Comparison of ENCODE assay signal across 1 cellular context in the genomic region with DNA sequence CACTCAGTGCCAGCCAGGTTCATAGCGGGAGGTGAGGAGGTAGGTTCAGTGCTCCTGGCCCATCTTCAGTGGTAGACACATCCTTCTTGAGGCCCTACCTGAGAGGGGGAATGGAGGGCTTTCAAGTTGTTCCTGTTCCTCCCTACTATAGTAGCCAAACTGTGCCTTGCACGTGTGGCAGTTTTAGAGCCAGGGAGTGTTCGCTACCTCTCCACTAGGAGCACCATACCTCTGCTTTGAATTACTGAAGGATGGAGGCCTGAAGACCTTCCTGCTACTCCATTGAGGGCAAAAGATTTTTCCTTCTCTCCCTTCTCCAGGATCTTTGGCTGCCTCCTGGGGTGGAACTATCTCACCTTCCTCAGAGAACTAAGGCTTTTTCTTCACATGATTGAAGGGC.
TF ChIP-seq lines count a peak whose summit lies in the region.

No MANE protein-coding gene starts in this region.

TF ChIP-seq in K562, 482 proteins besides CTCF, POLR2A, EP300 and RAD21:
- TF ChIP-seq ZNF644 (tag; IDR thresholded peaks at IDR 0.05; ENCODE audit: low read depth) (no peak), ZSCAN32 (CRISPR knock-in tag; IDR thresholded peaks at IDR 0.05) (no peak), CHD1 (IDR thresholded peaks at IDR 0.05; ENCODE audit: low read length) (no peak), HDAC6 (IDR thresholded peaks at IDR 0.05; ENCODE audit: low read depth, low read length) (no peak), HIVEP1 (CRISPR knock-in tag; IDR thresholded peaks at IDR 0.05) (no peak), SRSF3 (IDR thresholded peaks at IDR 0.05; ENCODE audit: insufficient read depth, low read length) (no peak), MEIS2 (IDR thresholded peaks at IDR 0.05; ENCODE audit: partially characterized antibody) (no peak), ARNT (IDR thresholded peaks at IDR 0.05) (no peak), MBD2 (IDR thresholded peaks at IDR 0.05; ENCODE audit: borderline replicate concordance, low read depth) (no peak), KDM4B (IDR thresholded peaks at IDR 0.05; ENCODE audit: borderline replicate concordance in 2 of 2, low read depth in 1 of 2) (no peak), ZNF146 (CRISPR knock-in tag; IDR thresholded peaks at IDR 0.05; ENCODE audit: unreplicated experiment) (no peak), POLR2AphosphoS5 (IDR thresholded peaks at IDR 0.05; ENCODE audit: control insufficient read depth, insufficient read depth, low read depth, low read length) (no peak), TCF7L2 (IDR thresholded peaks at IDR 0.05; ENCODE audit: low read depth, low read length) (no peak)
- TF ChIP-seq, protein P1, sequence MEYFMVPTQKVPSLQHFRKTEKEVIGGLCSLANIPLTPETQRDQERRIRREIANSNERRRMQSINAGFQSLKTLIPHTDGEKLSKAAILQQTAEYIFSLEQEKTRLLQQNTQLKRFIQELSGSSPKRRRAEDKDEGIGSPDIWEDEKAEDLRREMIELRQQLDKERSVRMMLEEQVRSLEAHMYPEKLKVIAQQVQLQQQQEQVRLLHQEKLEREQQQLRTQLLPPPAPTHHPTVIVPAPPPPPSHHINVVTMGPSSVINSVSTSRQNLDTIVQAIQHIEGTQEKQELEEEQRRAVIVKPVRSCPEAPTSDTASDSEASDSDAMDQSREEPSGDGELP (CRISPR knock-in tag; IDR thresholded peaks at IDR 0.05; ENCODE audit: borderline replicate concordance), result no peak
- TF ChIP-seq, protein P2, sequence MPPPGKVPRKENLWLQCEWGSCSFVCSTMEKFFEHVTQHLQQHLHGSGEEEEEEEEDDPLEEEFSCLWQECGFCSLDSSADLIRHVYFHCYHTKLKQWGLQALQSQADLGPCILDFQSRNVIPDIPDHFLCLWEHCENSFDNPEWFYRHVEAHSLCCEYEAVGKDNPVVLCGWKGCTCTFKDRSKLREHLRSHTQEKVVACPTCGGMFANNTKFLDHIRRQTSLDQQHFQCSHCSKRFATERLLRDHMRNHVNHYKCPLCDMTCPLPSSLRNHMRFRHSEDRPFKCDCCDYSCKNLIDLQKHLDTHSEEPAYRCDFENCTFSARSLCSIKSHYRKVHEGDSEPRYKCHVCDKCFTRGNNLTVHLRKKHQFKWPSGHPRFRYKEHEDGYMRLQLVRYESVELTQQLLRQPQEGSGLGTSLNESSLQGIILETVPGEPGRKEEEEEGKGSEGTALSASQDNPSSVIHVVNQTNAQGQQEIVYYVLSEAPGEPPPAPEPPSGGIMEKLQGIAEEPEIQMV (tag; conservative IDR thresholded peaks at IDR 0.05; ENCODE audit: low read depth), result no peak
- TF ChIP-seq, protein P3, sequence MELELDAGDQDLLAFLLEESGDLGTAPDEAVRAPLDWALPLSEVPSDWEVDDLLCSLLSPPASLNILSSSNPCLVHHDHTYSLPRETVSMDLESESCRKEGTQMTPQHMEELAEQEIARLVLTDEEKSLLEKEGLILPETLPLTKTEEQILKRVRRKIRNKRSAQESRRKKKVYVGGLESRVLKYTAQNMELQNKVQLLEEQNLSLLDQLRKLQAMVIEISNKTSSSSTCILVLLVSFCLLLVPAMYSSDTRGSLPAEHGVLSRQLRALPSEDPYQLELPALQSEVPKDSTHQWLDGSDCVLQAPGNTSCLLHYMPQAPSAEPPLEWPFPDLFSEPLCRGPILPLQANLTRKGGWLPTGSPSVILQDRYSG (tag; conservative IDR thresholded peaks at IDR 0.05; ENCODE audit: low read depth), result no peak
